Comparison of ENCODE assay signal across 8 cellular contexts in the genomic region with DNA sequence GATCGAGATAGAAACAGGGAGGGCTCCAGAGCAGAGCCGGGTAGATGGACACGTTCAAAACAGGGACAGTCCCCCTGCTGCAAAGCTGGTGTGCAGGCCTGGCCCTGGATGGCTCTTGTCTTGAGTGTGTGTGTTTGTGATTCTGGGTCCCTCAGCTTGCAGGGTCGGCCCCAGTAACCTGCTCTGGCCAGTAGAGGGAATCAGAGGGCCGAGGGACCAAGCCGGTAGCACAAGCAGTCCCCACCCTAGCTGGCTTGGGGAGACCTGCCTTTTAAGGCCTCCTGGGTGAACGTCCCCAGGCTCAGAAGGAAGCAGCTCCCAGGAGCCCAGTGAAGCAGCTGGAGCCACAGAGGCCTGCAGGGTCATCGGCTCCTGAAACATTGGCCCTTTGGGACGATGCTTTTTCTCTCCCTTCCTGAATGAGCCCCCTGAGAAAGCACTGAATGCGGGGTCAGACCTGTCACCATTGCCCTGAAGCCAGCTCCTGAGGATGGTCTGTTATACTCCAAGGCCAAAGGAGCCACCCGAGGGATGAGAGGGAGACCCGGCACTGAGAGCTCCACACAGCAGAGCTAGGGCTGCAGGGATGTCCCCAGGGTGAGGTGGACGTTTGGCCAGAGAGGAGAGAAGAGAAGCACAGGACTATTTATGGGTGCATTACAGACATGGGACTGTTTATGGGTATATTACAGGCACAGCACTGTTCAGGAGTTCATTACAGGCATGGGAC. TPM values are rescaled to one million over a fixed set of nuclear protein-coding genes. Genes with fewer than 3 reads are reported as not detected.
DNase-seq lines count a peak whose midpoint lies in the region; ATAC-seq, FAIRE-seq and TF ChIP-seq lines count a peak whose summit lies in the region.

No MANE protein-coding gene starts in this region.

- no peak for ATAC-seq in stimulated activated memory B cell treated with anti-CD40 and anti-IgM and Interleukin-4, amounts not matched to agents 10 μg/mL and 1 μg/mL and 100 μg/mL, for 72 hours
- ATAC-seq in HG03045 (IDR thresholded peaks at IDR 0.05; ENCODE audit: unreplicated experiment): no peak

- H3K56ac ChIP-seq in mesendoderm (ENCODE audit: low read length): peak overlapping the region; percentile 76

- H3K9me3 ChIP-seq in BLaER1: no peaks in the 10 kb centered on the region

- no peak overlapping the region for H2BK120ac ChIP-seq in mesendoderm (ENCODE audit: low read depth, low read length)

- peak; percentile 42 for FAIRE-seq in GM18507 (lab: Jason Lieb, UNC)

- H3K23ac ChIP-seq in mesendoderm (ENCODE audit: low read length): no peak overlapping the region

- no peak overlapping the region for H4K8ac ChIP-seq in mesendoderm (ENCODE audit: low read depth, low read length)

- H3K27me3 ChIP-seq in BLaER1: 0 out of 2 replicates have a peak, but pooled peaks cover 7% of the 10 kb centered on the region
- H3K27me3 ChIP-seq in mesendoderm (ENCODE audit: insufficient read depth, low read length, poor library complexity): no peaks in the 10 kb centered on the region

- no peaks in the 10 kb centered on the region for H3K36me3 Mint-ChIP-seq in chondrocyte (ENCODE audit: low read depth)
- no peaks in the 10 kb centered on the region for H3K36me3 Mint-ChIP-seq in stimulated activated memory B cell treated with anti-CD40 and anti-IgM and Interleukin-4, amounts not matched to agents 10 μg/mL and 1 μg/mL and 100 μg/mL, for 72 hours

- no peaks in the 10 kb centered on the region for H4K20me1 ChIP-seq in BLaER1

- H3K4me3 Mint-ChIP-seq in chondrocyte (ENCODE audit: unreplicated experiment): no peak overlapping the region
- H3K4me3 Mint-ChIP-seq in stimulated activated memory B cell treated with anti-CD40 and anti-IgM and Interleukin-4, amounts not matched to agents 10 μg/mL and 1 μg/mL and 100 μg/mL, for 72 hours: no peak overlapping the region

- H3K27ac ChIP-seq in BLaER1 (peak overlapping the region; percentile 37), RWPE1 (peak overlapping the region; percentile 9; the same call in 1 of the 2 replicates), mesendoderm (ENCODE audit: low read depth, low read length) (no peak overlapping the region)

- H3K79me2 ChIP-seq in mesendoderm (ENCODE audit: control insufficient read depth, insufficient read depth, low read length): no peaks in the 10 kb centered on the region

- no peak overlapping the region for H3K18ac ChIP-seq in mesendoderm (ENCODE audit: low read length)

- H3K4me1 Mint-ChIP-seq in chondrocyte (ENCODE audit: low read depth): peaks cover 22% of the 10 kb centered on the region
- peaks cover 15% of the 10 kb centered on the region for H3K4me1 Mint-ChIP-seq in stimulated activated memory B cell treated with anti-CD40 and anti-IgM and Interleukin-4, amounts not matched to agents 10 μg/mL and 1 μg/mL and 100 μg/mL, for 72 hours

- WGBS in mesendoderm (ENCODE audit: extremely low coverage, insufficient coverage, low lambda C conversion rate): no CpG with 5 or more reads among the region's 13 CpGs

- no peak overlapping the region for H3K27ac Mint-ChIP-seq in chondrocyte (ENCODE audit: unreplicated experiment)
- H3K27ac Mint-ChIP-seq in stimulated activated memory B cell treated with anti-CD40 and anti-IgM and Interleukin-4, amounts not matched to agents 10 μg/mL and 1 μg/mL and 100 μg/mL, for 72 hours: no peak overlapping the region

- H3K36me3 ChIP-seq in BLaER1 (no peaks in the 10 kb centered on the region), mesendoderm (ENCODE audit: control insufficient read depth, insufficient read depth, low read length) (no peaks in the 10 kb centered on the region)

- POLR2A ChIA-PET in RWPE1 (lab: Yijun Ruan, JAX; ENCODE audit: low non-redundant PET): no interaction called here

- TF ChIP-seq CTCF in RWPE1 (conservative IDR thresholded peaks at IDR 0.05; ENCODE audit: low read depth): 0 out of 2 replicates have a peak, but pooled peaks have one; percentile 23
- peak; percentile 72 for TF ChIP-seq CTCF in chondrocyte (IDR thresholded peaks at IDR 0.05)

- DNase-seq in GM18507 (ENCODE audit: extremely low spot score, insufficient read length, low read depth) (peak; percentile 8), RWPE1 (ENCODE audit: low spot score) (peak; percentile 50), chondrocyte (ENCODE audit: low spot score) (no peak), mesendoderm (peak; percentile 84), NCI-H446 (lab: John Stamatoyannopoulos, UW) (no peak)

- no peak overlapping the region for H3K4ac ChIP-seq in mesendoderm (ENCODE audit: low read depth, low read length)

- H2BK15ac ChIP-seq in mesendoderm (replicated peaks; ENCODE audit: low read depth): no peak overlapping the region

- CTCF ChIA-PET in RWPE1 (lab: Yijun Ruan, JAX): interaction anchor here (0.5 to 1.9 kb wide), 9 partner anchors 37 to 386 kb away, joined by 3 to 14 read pairs (median 4); a partner anchor contains a TSS

- H4K5ac ChIP-seq in mesendoderm (ENCODE audit: low read length): no peak overlapping the region

- H3K4me2 ChIP-seq in BLaER1: peak overlapping the region; percentile 57
- no peak overlapping the region for H3K4me2 ChIP-seq in mesendoderm (ENCODE audit: low read length)

- H3K9ac ChIP-seq in BLaER1: 0 out of 2 replicates have a peak overlapping the region, but pooled peaks have one; percentile 5
- H3K9ac ChIP-seq in mesendoderm (ENCODE audit: low read length): peak overlapping the region; percentile 20

- H3K79me1 ChIP-seq in mesendoderm (ENCODE audit: low read length): no peaks in the 10 kb centered on the region

- peak overlapping the region; percentile 13 for H2BK5ac ChIP-seq in mesendoderm (ENCODE audit: low read length)

- peak overlapping the region; percentile 47 for H2AK5ac ChIP-seq in mesendoderm (ENCODE audit: low read length)

- H3K4me3 ChIP-seq in BLaER1 (no peak overlapping the region), mesendoderm (ENCODE audit: low read length) (no peak overlapping the region)

- peaks cover 74% of the 10 kb centered on the region for H3K4me1 ChIP-seq in BLaER1
- peaks cover 2% of the 10 kb centered on the region for H3K4me1 ChIP-seq in mesendoderm (ENCODE audit: control insufficient read depth, low read depth, low read length)

- no peaks in the 10 kb centered on the region for H3K27me3 Mint-ChIP-seq in chondrocyte (ENCODE audit: low read depth)
- peaks cover 19% of the 10 kb centered on the region for H3K27me3 Mint-ChIP-seq in stimulated activated memory B cell treated with anti-CD40 and anti-IgM and Interleukin-4, amounts not matched to agents 10 μg/mL and 1 μg/mL and 100 μg/mL, for 72 hours

- H3K9me3 Mint-ChIP-seq in chondrocyte (ENCODE audit: low read depth): no peaks in the 10 kb centered on the region
- no peaks in the 10 kb centered on the region for H3K9me3 Mint-ChIP-seq in stimulated activated memory B cell treated with anti-CD40 and anti-IgM and Interleukin-4, amounts not matched to agents 10 μg/mL and 1 μg/mL and 100 μg/mL, for 72 hours

RNA-seq across cellular contexts. Expression of a gene that starts 15.4 kb away (rescaled TPM):
- 3.7 to 6.1 TPM (median 5.6 TPM) in 3 replicates for total RNA-seq in chondrocyte
- polyA plus RNA-seq in mesendoderm (2013, experiment 1 of 2): 7.8 TPM
- polyA plus RNA-seq in mesendoderm (2013, experiment 2 of 2): 8.0 TPM

RNA-seq across cellular contexts. Expression of a gene that starts 57.7 kb away (rescaled TPM):
- 250 to 264 TPM (median 264 TPM) in 3 replicates for total RNA-seq in chondrocyte
- 0.76 TPM for polyA plus RNA-seq in mesendoderm (2013, experiment 1 of 2)
- polyA plus RNA-seq in mesendoderm (2013, experiment 2 of 2): 0.81 TPM

Comparison
In these comparisons a context has a peak if more than half of its experiments do, and no peak if none do; other contexts are left out.
1. DNase-seq: peak in GM18507 (single experiment), RWPE1 (single experiment) and mesendoderm (single experiment); none in chondrocyte (single experiment) and NCI-H446 (0 of 2).